In genomic region chr10:131200856-131201470, GRCh38 we compare ENCODE assay signal across 13 cellular contexts.
A peak's percentile ranks its signal among the peaks of the same experiment; 100 is the strongest.
DNase-seq lines count a peak whose midpoint lies in the region; ATAC-seq, FAIRE-seq and TF ChIP-seq lines count a peak whose summit lies in the region.
"Had no signal": no experiment of that assay in that cellular context is flagged by ENCODE, and none has a peak within 500 bp of the region (broad histone marks: within the 10 kb centered on the region; RNA-seq: fewer than 3 reads in every experiment).

No MANE protein-coding gene starts in this region.

- H3K36me3 ChIP-seq in kidney (ENCODE audit: control insufficient read depth in 1 of 2, insufficient read depth in 2 of 2, low read length in 2 of 2) = no peaks in the 10 kb centered on the region

- H3K36me3 Mint-ChIP-seq in progenitor cell of endocrine pancreas (ENCODE audit: insufficient read depth) = no peaks in the 10 kb centered on the region
- no peaks in the 10 kb centered on the region for H3K36me3 Mint-ChIP-seq in activated CD4-positive, alpha-beta T cell treated with anti-CD3 and anti-CD28 coated beads, Interleukin-2, amount 10 ng/mL, durations not matched to agents 24 days and 14 days (ENCODE audit: low read depth)

- no peaks in the 10 kb centered on the region for H3K4me1 Mint-ChIP-seq in progenitor cell of endocrine pancreas (ENCODE audit: low read depth)
- no peaks in the 10 kb centered on the region for H3K4me1 Mint-ChIP-seq in activated CD4-positive, alpha-beta T cell treated with anti-CD3 and anti-CD28 coated beads, Interleukin-2, amount 10 ng/mL, durations not matched to agents 24 days and 14 days

- ATAC-seq in left cardiac atrium (no peak), Right ventricle myocardium superior (ENCODE audit: poor library complexity) (no peak)
- ATAC-seq: Panc1 had no signal

- H3K27ac ChIP-seq in kidney (ENCODE audit: low read depth in 2 of 2, low read length in 2 of 2) = no peak overlapping the region
- H3K27ac ChIP-seq: C4-2B had no signal

- intact Hi-C loops in left cardiac atrium (cut with DNase I) = no loop called here
- intact Hi-C loops in Right ventricle myocardium superior (cut with DNase I) = no loop called here
- intact Hi-C loops in kidney (cut with DNase I) = no loop called here
- intact Hi-C loops in activated CD4-positive, alpha-beta T cell treated with anti-CD3 and anti-CD28 coated beads, Interleukin-2, amount 10 ng/mL, durations not matched to agents 24 days and 14 days (cut with micrococcal nuclease) = no loop called here

- H3K9ac ChIP-seq in kidney (ENCODE audit: low read length in 2 of 2) = no peak overlapping the region

- no peaks in the 10 kb centered on the region for H3K9me3 ChIP-seq in kidney (ENCODE audit: control insufficient read depth in 1 of 2, low read length in 2 of 2)

- H3K27ac Mint-ChIP-seq in progenitor cell of endocrine pancreas = no peak overlapping the region
- no peak overlapping the region for H3K27ac Mint-ChIP-seq in activated CD4-positive, alpha-beta T cell treated with anti-CD3 and anti-CD28 coated beads, Interleukin-2, amount 10 ng/mL, durations not matched to agents 24 days and 14 days

- no peak overlapping the region for H3K4me3 ChIP-seq in kidney (ENCODE audit: low read length in 2 of 2)

- TF ChIP-seq CTCF in kidney (IDR thresholded peaks at IDR 0.05; ENCODE audit: borderline replicate concordance, extremely low read depth, insufficient read depth) (no peak), progenitor cell of endocrine pancreas (IDR thresholded peaks at IDR 0.05; ENCODE audit: unreplicated experiment) (no peak)

- no peak for FAIRE-seq in kidney (lab: Jason Lieb, UNC)

- H3K4me3 Mint-ChIP-seq in progenitor cell of endocrine pancreas (ENCODE audit: low read depth) = no peak overlapping the region
- H3K4me3 Mint-ChIP-seq in activated CD4-positive, alpha-beta T cell treated with anti-CD3 and anti-CD28 coated beads, Interleukin-2, amount 10 ng/mL, durations not matched to agents 24 days and 14 days = no peak overlapping the region

- no peaks in the 10 kb centered on the region for H3K9me3 Mint-ChIP-seq in progenitor cell of endocrine pancreas (ENCODE audit: low read depth)
- H3K9me3 Mint-ChIP-seq in activated CD4-positive, alpha-beta T cell treated with anti-CD3 and anti-CD28 coated beads, Interleukin-2, amount 10 ng/mL, durations not matched to agents 24 days and 14 days = no peaks in the 10 kb centered on the region

- peaks cover 13% of the 10 kb centered on the region for H3K27me3 Mint-ChIP-seq in progenitor cell of endocrine pancreas
- H3K27me3 Mint-ChIP-seq in activated CD4-positive, alpha-beta T cell treated with anti-CD3 and anti-CD28 coated beads, Interleukin-2, amount 10 ng/mL, durations not matched to agents 24 days and 14 days = no peaks in the 10 kb centered on the region

- H3K4me1 ChIP-seq in kidney (ENCODE audit: control insufficient read depth in 1 of 2, insufficient read depth in 1 of 2, low read depth in 1 of 2, low read length in 2 of 2) = no peaks in the 10 kb centered on the region

- DNase-seq in left cardiac atrium (peak; percentile 7), Right ventricle myocardium superior (no peak), kidney (peak; percentile 32), progenitor cell of endocrine pancreas (ENCODE audit: low spot score, unreplicated experiment) (peak; percentile 3), NCI-H2227 (lab: John Stamatoyannopoulos, UW; ENCODE audit: unreplicated experiment) (no peak), germinal center (ENCODE audit: low spot score) (no peak)
- no peak for DNase-seq in activated CD4-positive, alpha-beta T cell treated with anti-CD3 and anti-CD28 coated beads, Interleukin-2, amount 10 ng/mL, durations not matched to agents 24 days and 14 days
- DNase-seq: DMS79, NCI-H1105, NCI-H2081, NCI-H2171 treated with DMSO at 0.1 percent for 48 hours had no signal

Comparison
In these comparisons a context has a peak if more than half of its experiments do, and no peak if none do; other contexts are left out.
1. DNase-seq: peak in left cardiac atrium (single experiment), kidney (single experiment) and progenitor cell of endocrine pancreas (single experiment); none in Right ventricle myocardium superior (single experiment), NCI-H2227 (single experiment), germinal center (single experiment) and activated CD4-positive, alpha-beta T cell treated with anti-CD3 and anti-CD28 coated beads, Interleukin-2, amount 10 ng/mL, durations not matched to agents 24 days and 14 days (single experiment).